ENCODE assay signal across 8 cellular contexts in the genomic region with DNA sequence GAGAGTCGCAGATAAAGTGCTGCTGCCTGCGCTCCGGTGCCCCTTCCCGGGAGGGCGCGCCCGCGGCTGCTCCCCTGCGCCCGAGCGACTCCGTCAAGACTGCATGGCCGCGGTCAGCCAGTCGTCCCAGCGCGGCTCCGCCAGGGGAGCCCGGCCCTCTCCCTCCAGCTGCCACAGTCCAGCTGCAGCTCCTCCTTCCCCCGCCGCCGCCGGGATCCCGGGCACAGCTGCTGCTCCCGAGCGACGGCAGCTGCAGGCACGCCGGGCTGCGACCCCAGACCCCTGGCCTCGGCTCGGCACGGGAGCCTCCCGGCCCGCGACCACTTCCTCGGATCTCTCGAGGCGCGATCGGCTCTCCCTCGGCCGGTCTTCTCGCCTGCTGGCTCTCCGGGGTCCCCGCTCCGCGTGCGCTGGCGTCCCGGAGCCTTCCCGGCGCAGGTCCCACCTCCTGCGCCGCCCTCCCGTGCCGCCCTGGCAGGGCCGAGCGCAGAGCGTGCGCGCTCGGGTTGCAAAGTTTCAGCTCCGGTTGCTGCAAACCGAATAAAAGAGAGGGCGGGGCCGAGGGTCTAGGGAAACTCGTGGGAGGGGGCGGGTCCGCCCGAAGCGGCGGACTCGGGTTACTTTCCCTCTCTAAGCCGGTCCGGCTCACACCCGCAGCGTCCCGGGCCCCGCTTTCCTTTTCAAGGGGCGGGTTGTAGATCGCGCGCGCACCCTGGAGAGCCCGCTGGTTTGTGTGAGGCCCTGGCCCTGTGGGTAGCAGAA. TPM values are rescaled to one million over a fixed set of nuclear protein-coding genes. Genes with fewer than 3 reads are reported as not detected.
DNase-seq lines count a peak whose midpoint lies in the region; ATAC-seq lines count a peak whose summit lies in the region.

CNKSR3 (minus strand) TSS at position 542 of the 762 bp plus-strand sequence. CDS start 571 bp downstream, outside the sequence.

- peak; percentile 86 for DNase-seq in Caki2 (ENCODE audit: low read depth)
- DNase-seq in NCI-H69 (lab: John Stamatoyannopoulos, UW) = peak; percentile 88
- DNase-seq in activated naive CD8-positive, alpha-beta T cell treated with anti-CD3 and anti-CD28 coated beads, Interleukin-2, amount 10 ng/mL, durations not matched to agents 7 days and 5 days = peak; percentile 46
- DNase-seq in Right ventricle myocardium superior = peak; percentile 90
- peak in 52 of 56 donors; percentile 15 to 90 (median 69) for DNase-seq in nucleus accumbens (lab: John Stamatoyannopoulos, UW)
- DNase-seq in aorta = peak; percentile 90 to 94

- peak within 1 kb of the TSS; percentile 81 to 83 for H3K4me3 ChIP-seq in aorta (ENCODE audit: low read length in 2 of 2)

- H3K4me1 Mint-ChIP-seq in activated naive CD8-positive, alpha-beta T cell treated with anti-CD3 and anti-CD28 coated beads, Interleukin-2, amount 10 ng/mL, durations not matched to agents 7 days and 5 days = peaks cover 11% of the 10 kb centered on the region

- H3K36me3 Mint-ChIP-seq in activated naive CD8-positive, alpha-beta T cell treated with anti-CD3 and anti-CD28 coated beads, Interleukin-2, amount 10 ng/mL, durations not matched to agents 7 days and 5 days = no peaks in the 10 kb centered on the region

- intact Hi-C loops in Right ventricle myocardium superior (cut with DNase I) = no loop called here
- intact Hi-C loops in aorta (cut with DNase I) = loop anchor here (2.0 to 10.0 kb wide), 4 partner anchors 100 to 346 kb away; no protein-coding TSS in a partner anchor

- H3K27me3 Mint-ChIP-seq in activated naive CD8-positive, alpha-beta T cell treated with anti-CD3 and anti-CD28 coated beads, Interleukin-2, amount 10 ng/mL, durations not matched to agents 7 days and 5 days = peaks cover 61% of the 10 kb centered on the region

- POLR2A ChIA-PET in activated naive CD8-positive, alpha-beta T cell treated with anti-CD3 and anti-CD28 coated beads, Interleukin-2, amount 10 ng/mL, durations not matched to agents 7 days and 5 days (lab: Charles Lee) = no interaction called here

- no peaks in the 10 kb centered on the region for H3K9me3 Mint-ChIP-seq in activated naive CD8-positive, alpha-beta T cell treated with anti-CD3 and anti-CD28 coated beads, Interleukin-2, amount 10 ng/mL, durations not matched to agents 7 days and 5 days

- in situ Hi-C loops in Caki2 (cut with HindIII; ENCODE audit: low pct_unique_long_range_greater_than_20kb, low sequenced_read_pairs) = no loop called here

- peak within 1 kb of the TSS; percentile 24 to 92 for H3K27ac ChIP-seq in aorta (ENCODE audit: low read depth in 1 of 2, low read length in 2 of 2)

- peak within 1 kb of the TSS; percentile 73 for H3K4me3 Mint-ChIP-seq in activated naive CD8-positive, alpha-beta T cell treated with anti-CD3 and anti-CD28 coated beads, Interleukin-2, amount 10 ng/mL, durations not matched to agents 7 days and 5 days

- H3K4me1 ChIP-seq in aorta (ENCODE audit: control insufficient read depth in 1 of 2, insufficient read depth in 2 of 2, low read length in 2 of 2) = peaks cover 0 to 3% of the 10 kb centered on the region in 2 donors

- H3K9me3 ChIP-seq in aorta (ENCODE audit: control insufficient read depth, low read length) = no peaks in the 10 kb centered on the region

- no peaks in the 10 kb centered on the region for H3K36me3 ChIP-seq in aorta (ENCODE audit: control insufficient read depth in 1 of 2, insufficient read depth in 2 of 2, low read length in 1 of 2)

- no peak within 1 kb of the TSS for H3K27ac Mint-ChIP-seq in activated naive CD8-positive, alpha-beta T cell treated with anti-CD3 and anti-CD28 coated beads, Interleukin-2, amount 10 ng/mL, durations not matched to agents 7 days and 5 days

- WGBS in aorta, 2 donors = 0% methylated on average over 66 to 86 of the region's 86 CpGs

- H3K27me3 ChIP-seq in aorta (ENCODE audit: control insufficient read depth in 1 of 2, insufficient read depth in 2 of 2, low read length in 1 of 2) = no peaks in the 10 kb centered on the region

- ATAC-seq in GM19438 (IDR thresholded peaks at IDR 0.05; ENCODE audit: low read depth, unreplicated experiment) (peak; percentile 65), HG03521 (IDR thresholded peaks at IDR 0.05; ENCODE audit: unreplicated experiment) (peak; percentile 43), Right ventricle myocardium superior (ENCODE audit: poor library complexity) (peak; percentile 91), aorta (ENCODE audit: low FRiP score) (peak; percentile 91)
- peak; percentile 59 for ATAC-seq in activated naive CD8-positive, alpha-beta T cell treated with anti-CD3 and anti-CD28 coated beads, Interleukin-2, amount 10 ng/mL, durations not matched to agents 7 days and 5 days (ENCODE audit: low read depth)

RNA-seq across cellular contexts. Expression of gene CNKSR3, which starts in this region (rescaled TPM):
- 23.0 and 27.7 TPM in 2 replicates for total RNA-seq in Caki2 (2014; rRNA removed; shearing (Covaris generic); ENCODE audit: low replicate concordance)
- not detected for total RNA-seq in activated naive CD8-positive, alpha-beta T cell treated with anti-CD3 and anti-CD28 coated beads, Interleukin-2, amount 10 ng/mL, durations not matched to agents 7 days and 5 days
- total RNA-seq in Right ventricle myocardium superior (19.7 TPM), aorta (10 to 100 TPM; 19.3 to 41.2 TPM)
- 10 to 100 TPM in 1 of 2 donors, 1 to 10 TPM in 1; 9.3 to 12.0 TPM for polyA plus RNA-seq in aorta

Comparison
In these comparisons a context has a peak if more than half of its experiments do, and no peak if none do; other contexts are left out.
1. Peak in every context shown above with its lines: DNase-seq, ATAC-seq, H3K4me3 ChIP-seq and H3K27ac ChIP-seq.
2. RNA of gene CNKSR3 (total RNA-seq): 19.3 to 41.2 TPM in aorta, 23.0 to 27.7 TPM in Caki2 and 19.7 TPM in Right ventricle myocardium superior (single experiment); not detected in activated naive CD8-positive, alpha-beta T cell treated with anti-CD3 and anti-CD28 coated beads, Interleukin-2, amount 10 ng/mL, durations not matched to agents 7 days and 5 days; every median in the first group is over 10 times any median in the second.
3. Peak in DNase-seq and ATAC-seq in activated naive CD8-positive, alpha-beta T cell treated with anti-CD3 and anti-CD28 coated beads, Interleukin-2, amount 10 ng/mL, durations not matched to agents 7 days and 5 days; RNA of the gene not detected or under 1 TPM.